23 cellular contexts compared by ENCODE assay signal in genomic region chr7:142832452-142832851, GRCh38. TPM values are rescaled to one million over a fixed set of nuclear protein-coding genes. Genes with fewer than 3 reads are reported as not detected.
"Had no signal": no experiment of that assay in that cellular context is flagged by ENCODE, and none has a peak within 500 bp of the region (broad histone marks: within the 10 kb centered on the region; RNA-seq: fewer than 3 reads in every experiment).

No MANE protein-coding gene starts in this region.

- H3K4me1 ChIP-seq: breast epithelium, gastroesophageal sphincter, heart left ventricle, neural progenitor cell, psoas muscle had no signal

- FAIRE-seq: astrocyte had no signal

- ATAC-seq: gastroesophageal sphincter; heart left ventricle; psoas muscle; right cardiac atrium; stimulated activated naive CD8-positive, alpha-beta T cell treated with anti-CD3 and anti-CD28 coated beads, Interleukin-15, amount 100 ng/mL, for 72 hours had no signal

- H3K9me3 ChIP-seq: breast epithelium, gastroesophageal sphincter, heart left ventricle, psoas muscle, suprapubic skin had no signal

- H3K4me3 ChIP-seq: breast epithelium, gastroesophageal sphincter, heart left ventricle, neural progenitor cell, psoas muscle, suprapubic skin had no signal

- H3K36me3 ChIP-seq: breast epithelium, gastroesophageal sphincter, heart left ventricle, neural progenitor cell, suprapubic skin had no signal

- H3K4me2 ChIP-seq: neural progenitor cell had no signal

- H3K27me3 ChIP-seq: breast epithelium, gastroesophageal sphincter, neural progenitor cell had no signal

- H3K9ac ChIP-seq: neural progenitor cell had no signal

- DNase-seq: activated CD4-positive, alpha-beta T cell treated with anti-CD3 and anti-CD28 coated beads, Interleukin-2, amount 50 U/mL, for 1 hour; activated CD4-positive, CD25-positive, alpha-beta regulatory T cell treated with anti-CD3 and anti-CD28 coated beads, Interleukin-2, amount 50 U/mL, for 72 hours; activated CD8-positive, alpha-beta memory T cell treated with anti-CD3 and anti-CD28 coated beads for 24 hours; activated CD8-positive, alpha-beta memory T cell treated with anti-CD3 and anti-CD28 coated beads, Interleukin-2, amount 50 U/mL, for 48 hours; activated effector memory CD4-positive, alpha-beta T cell treated with anti-CD3 and anti-CD28 coated beads, Interleukin-2, amount 50 U/mL, for 16 hours; activated naive CD4-positive, alpha-beta T cell treated with anti-CD3 and anti-CD28 coated beads, Interleukin-2, amount 50 U/mL, for 16 hours; activated T-cell treated with anti-CD3 and anti-CD28 coated beads, Interleukin-2, amount 50 U/mL, for 48 hours; dermis blood vessel endothelial cell; effector memory CD4-positive, alpha-beta T cell; heart left ventricle; immature natural killer cell; psoas muscle; right cardiac atrium; stimulated activated naive CD8-positive, alpha-beta T cell treated with anti-CD3 and anti-CD28 coated beads, Interleukin-15, amount 100 ng/mL, for 72 hours had no signal

- H2AFZ ChIP-seq: neural progenitor cell had no signal

- H3K27ac ChIP-seq: breast epithelium, gastroesophageal sphincter, heart left ventricle, neural progenitor cell, psoas muscle, suprapubic skin had no signal

RNA-seq across cellular contexts. Expression of gene TRPV6, which starts 53.1 kb away (rescaled TPM):
- total RNA-seq: chondrocyte, dermis blood vessel endothelial cell, fibroblast of lung, osteoblast, psoas muscle, right cardiac atrium, skeletal muscle tissue had no signal
- polyA plus RNA-seq: fibroblast of lung, heart left ventricle, immature natural killer cell, right cardiac atrium had no signal
